In the genomic region with DNA sequence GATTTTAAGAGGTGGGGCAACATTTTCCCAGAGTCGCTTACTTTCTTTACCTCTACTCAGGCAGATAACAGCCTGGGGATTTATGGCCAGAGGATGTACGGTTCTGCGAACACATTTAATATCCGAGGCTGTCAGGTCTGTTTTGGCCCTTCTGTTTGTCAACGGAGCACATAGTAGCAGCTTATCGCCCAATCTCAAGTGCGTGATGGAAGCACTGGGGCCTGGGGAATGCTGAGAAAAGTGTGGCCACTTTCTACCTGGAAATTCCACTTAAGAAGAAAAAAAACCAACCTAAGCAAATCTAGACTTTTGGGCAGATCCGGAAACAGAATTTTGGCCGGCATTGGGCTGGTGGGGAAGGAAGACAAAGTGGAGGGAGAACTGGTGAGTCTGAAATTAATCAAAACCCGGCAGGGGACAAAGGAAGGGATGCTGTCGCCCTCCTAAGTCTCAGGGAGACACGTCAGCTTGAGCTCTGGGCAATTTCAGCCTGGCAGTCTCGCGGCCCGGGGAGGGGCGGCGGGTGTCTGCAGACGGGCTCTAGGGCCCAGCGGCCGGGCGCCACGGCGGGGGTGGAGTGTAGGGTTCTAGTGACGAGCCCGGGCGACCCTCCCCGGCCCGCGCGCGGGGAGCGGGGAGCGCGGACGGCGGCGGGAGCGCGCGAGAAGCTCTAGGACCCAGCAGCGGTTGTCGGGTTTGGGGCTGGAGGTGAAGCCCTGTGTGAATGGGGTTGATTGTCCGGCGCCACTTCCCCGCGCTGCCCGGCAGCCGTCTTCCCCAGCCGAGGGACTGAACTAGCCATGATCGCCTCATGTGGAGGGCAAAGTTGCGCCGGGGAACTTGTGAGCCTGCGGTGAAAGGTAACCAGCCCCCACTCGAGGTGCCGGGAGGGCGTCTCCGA, we compare ENCODE assay signal across 8 cellular contexts. TPM values are rescaled to one million over a fixed set of nuclear protein-coding genes. Genes with fewer than 3 reads are reported as not detected.
DNase-seq lines count a peak whose midpoint lies in the region; ATAC-seq and TF ChIP-seq lines count a peak whose summit lies in the region.

Gene AMOTL1 (plus strand): TSS at position 656 of the 901 bp plus-strand sequence. CDS start 156 bp downstream, at position 812.

- TF ChIP-seq CTCF in RWPE2 (IDR thresholded peaks at IDR 0.05; ENCODE audit: poor library complexity, severe bottlenecking) = peak; percentile 29
- TF ChIP-seq CTCF in cardiac fibroblast (IDR thresholded peaks at IDR 0.05; ENCODE audit: low read depth, low read length) = no peak
- TF ChIP-seq CTCF in sigmoid colon (IDR thresholded peaks at IDR 0.05) = no peak

- ATAC-seq in GM21423 (IDR thresholded peaks at IDR 0.05; ENCODE audit: unreplicated experiment) = peak; percentile 87
- ATAC-seq in RWPE2 (ENCODE audit: low read depth) = peak; percentile 82

- H3K27ac ChIP-seq in RWPE2 (ENCODE audit: poor library complexity, severe bottlenecking) (peak within 1 kb of the TSS; percentile 90), sigmoid colon (peak within 1 kb of the TSS; percentile 97 to 99 (median 98))

- H3K36me3 ChIP-seq in RWPE2 (ENCODE audit: low read depth) = no peaks in the 10 kb centered on the region
- H3K36me3 ChIP-seq in sigmoid colon = no peaks in the 10 kb centered on the region

- TF ChIP-seq POLR2A in sigmoid colon (IDR thresholded peaks at IDR 0.05) = peak in 1 of 2 donors; percentile 74

- peak in 2 of 4 donors; percentile 7 to 61 for TF ChIP-seq EP300 in sigmoid colon (IDR thresholded peaks at IDR 0.05)

- in situ Hi-C loops in KBM-7 (cut with MboI; ENCODE audit: low pct_unique_long_range_greater_than_20kb, low sequenced_read_pairs) = loop anchor here (25.0 kb wide), 1 partner anchor 131 kb away; no protein-coding TSS in a partner anchor

- intact Hi-C loops in sigmoid colon (cut with DNase I) = loop anchor here (2.0 to 10.0 kb wide), 4 partner anchors 27 to 299 kb away; partner anchors contain the start of genes CWC15, FUT4, KDM4D and SRSF8

- DNase-seq in DMS153 (lab: John Stamatoyannopoulos, UW) (peak; percentile 81), KBM-7 (peak; percentile 97), RWPE2 (ENCODE audit: low spot score) (peak; percentile 89), cardiac fibroblast (ENCODE audit: low read depth in 2 of 2) (peak; percentile 86 to 90), sigmoid colon (peak; percentile 96)
- DNase-seq in NK-92 treated with Interleukin-12 subunit alpha and Interleukin-12 subunit beta, amount 100 ng/mL, for 24 hours (lab: John Stamatoyannopoulos, UW) = no peak

- H3K4me1 ChIP-seq in RWPE2 (ENCODE audit: insufficient read depth, poor library complexity, severe bottlenecking) (peaks cover 40% of the 10 kb centered on the region), sigmoid colon (peaks cover 0 to 77% (median 59%) of the 10 kb centered on the region in 4 donors)

- WGBS in sigmoid colon, 2 donors = 3 to 5% methylated on average over 57 of the region's 57 CpGs

- no peaks in the 10 kb centered on the region for H3K9me3 ChIP-seq in RWPE2 (ENCODE audit: severe bottlenecking)
- no peaks in the 10 kb centered on the region for H3K9me3 ChIP-seq in iPS-18c (ENCODE audit: control insufficient read depth, insufficient read depth, low read length)
- no peaks in the 10 kb centered on the region for H3K9me3 ChIP-seq in sigmoid colon

- H3K27me3 ChIP-seq in RWPE2 (ENCODE audit: insufficient read depth, poor library complexity, severe bottlenecking) = no peaks in the 10 kb centered on the region
- H3K27me3 ChIP-seq in sigmoid colon = no peaks in the 10 kb centered on the region

- H3K4me3 ChIP-seq in RWPE2 (ENCODE audit: severe bottlenecking) (peak within 1 kb of the TSS; percentile 76), cardiac fibroblast (replicated peaks in 1 of 2; ENCODE audit: low read depth in 2 of 2, low read length in 2 of 2) (peak within 1 kb of the TSS; percentile 87 to 95), iPS-18c (ENCODE audit: insufficient read depth, low read depth, low read length) (peak within 1 kb of the TSS; percentile 85), sigmoid colon (peak within 1 kb of the TSS; percentile 84 to 95 (median 91))

RNA-seq across cellular contexts. Expression of gene AMOTL1, which starts in this region (rescaled TPM):
- 100 to 1,000 TPM in 3 of 4 donors, 10 to 100 TPM in 1; 96.3 to 161 (median 115) TPM for total RNA-seq in sigmoid colon
- polyA plus RNA-seq in sigmoid colon = 1 to 10 TPM in 2 of 3 donors, under 1 TPM in 1; 0.69 to 7.9 (median 1.8) TPM
